Comparison of ENCODE assay signal across 8 cellular contexts in the genomic region with DNA sequence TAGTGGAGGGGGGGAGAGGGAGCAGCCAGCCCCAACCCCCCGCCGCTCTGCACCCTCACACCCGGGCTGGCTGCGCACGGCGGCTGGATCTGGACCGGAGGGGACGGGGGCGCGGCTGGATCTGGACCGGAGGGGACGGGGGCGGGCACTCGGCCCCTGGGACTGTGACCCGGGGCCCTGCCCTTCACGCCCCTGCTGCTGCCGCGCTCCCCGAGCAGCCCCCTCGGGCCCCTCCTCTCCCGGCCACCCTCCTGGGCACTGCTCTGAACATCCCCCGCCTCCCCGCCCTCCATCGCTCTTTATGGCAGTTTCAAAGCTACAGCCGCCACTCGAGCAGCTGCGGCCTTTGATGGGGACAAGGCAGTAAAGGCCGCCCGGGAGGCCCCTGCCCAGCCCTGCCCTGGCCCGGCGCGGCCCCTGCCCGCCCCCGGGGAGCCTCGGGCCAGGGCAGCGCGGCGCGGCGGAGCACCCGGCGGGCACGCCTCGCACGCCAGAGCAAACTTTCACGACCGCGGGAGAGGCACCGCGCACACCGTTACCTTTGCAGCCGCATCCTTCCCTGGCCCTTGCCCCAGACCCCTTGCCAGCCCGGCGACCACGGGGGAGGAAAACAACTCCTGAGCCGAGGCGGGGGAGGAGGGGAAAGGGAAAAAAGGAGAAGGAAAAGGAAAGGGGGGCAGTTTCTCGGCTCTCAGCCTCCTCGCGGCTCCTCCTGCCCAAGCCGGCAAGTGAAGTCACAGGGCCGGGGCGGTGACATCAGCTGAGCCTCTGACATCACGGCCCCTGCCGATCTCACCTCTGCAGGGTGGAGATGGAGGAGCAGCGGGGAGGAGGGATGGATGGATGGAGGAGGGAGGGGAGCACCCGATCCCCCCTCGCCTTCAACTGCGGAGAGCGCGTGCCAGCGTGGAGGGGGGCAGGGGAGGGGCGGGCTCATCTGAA.
DNase-seq lines count a peak whose midpoint lies in the region.

No MANE protein-coding gene starts in this region.

- peak overlapping the region; percentile 53 for H3K4me3 ChIP-seq in adipocyte (ENCODE audit: low read length)
- peak overlapping the region; percentile 56 for H3K4me3 ChIP-seq in iPS-20b (ENCODE audit: low read length)

- no peak overlapping the region for H3K27ac ChIP-seq in iPS-20b (ENCODE audit: low read length)

- H3K27me3 ChIP-seq in adipocyte (replicated peaks; ENCODE audit: control insufficient read depth, insufficient read depth, low read length) (peaks cover 73% of the 10 kb centered on the region), iPS-20b (ENCODE audit: insufficient read depth, low read length) (peaks cover 86% of the 10 kb centered on the region)

- DNase-seq in NCI-H524 (lab: John Stamatoyannopoulos, UW) (peak; percentile 31 to 47), NCI-H524 treated with DMSO at 0.1 percent for 48 hours (lab: John Stamatoyannopoulos, UW) (no peak), adipocyte (ENCODE audit: low read depth) (peak; percentile 39), superior temporal gyrus (ENCODE audit: extremely low spot score) (no peak), NCI-H1105 treated with DMSO at 0.1 percent for 48 hours (lab: John Stamatoyannopoulos, UW) (no peak), NCI-H1048 (lab: John Stamatoyannopoulos, UW) (no peak)
- DNase-seq in stimulated activated CD4-positive, alpha-beta T cell treated with anti-CD3 and anti-CD28 coated beads, Interleukin-4, amount 100 ng/mL, for 24 hours: peak; percentile 31

- H3K36me3 ChIP-seq in adipocyte (ENCODE audit: control insufficient read depth, insufficient read depth, low read length, severe bottlenecking): no peaks in the 10 kb centered on the region
- no peaks in the 10 kb centered on the region for H3K36me3 ChIP-seq in iPS-20b (ENCODE audit: insufficient read depth, low read depth, low read length)

- no peaks in the 10 kb centered on the region for H3K9me3 ChIP-seq in adipocyte (ENCODE audit: control insufficient read depth, low read length)
- H3K9me3 ChIP-seq in iPS-20b (ENCODE audit: insufficient read depth, low read depth, low read length): no peaks in the 10 kb centered on the region

- H3K9ac ChIP-seq in adipocyte (ENCODE audit: low read length) (no peak overlapping the region), iPS-20b (ENCODE audit: low read depth, low read length) (no peak overlapping the region)

- H3K4me1 ChIP-seq in adipocyte (ENCODE audit: control insufficient read depth, insufficient read depth, low read length) (peaks cover 5% of the 10 kb centered on the region), iPS-20b (ENCODE audit: insufficient read depth, low read length) (peaks cover 3% of the 10 kb centered on the region; the same call in 1 of the 2 replicates)

Comparison
In these comparisons a context has a peak if more than half of its experiments do, and no peak if none do; other contexts are left out.
1. DNase-seq: peak in NCI-H524 (2 of 2), adipocyte (single experiment) and stimulated activated CD4-positive, alpha-beta T cell treated with anti-CD3 and anti-CD28 coated beads, Interleukin-4, amount 100 ng/mL, for 24 hours (single experiment); none in NCI-H524 treated with DMSO at 0.1 percent for 48 hours (single experiment), superior temporal gyrus (single experiment), NCI-H1105 treated with DMSO at 0.1 percent for 48 hours (single experiment) and NCI-H1048 (single experiment).